ENCODE assay signal across 11 cellular contexts in the genomic region with DNA sequence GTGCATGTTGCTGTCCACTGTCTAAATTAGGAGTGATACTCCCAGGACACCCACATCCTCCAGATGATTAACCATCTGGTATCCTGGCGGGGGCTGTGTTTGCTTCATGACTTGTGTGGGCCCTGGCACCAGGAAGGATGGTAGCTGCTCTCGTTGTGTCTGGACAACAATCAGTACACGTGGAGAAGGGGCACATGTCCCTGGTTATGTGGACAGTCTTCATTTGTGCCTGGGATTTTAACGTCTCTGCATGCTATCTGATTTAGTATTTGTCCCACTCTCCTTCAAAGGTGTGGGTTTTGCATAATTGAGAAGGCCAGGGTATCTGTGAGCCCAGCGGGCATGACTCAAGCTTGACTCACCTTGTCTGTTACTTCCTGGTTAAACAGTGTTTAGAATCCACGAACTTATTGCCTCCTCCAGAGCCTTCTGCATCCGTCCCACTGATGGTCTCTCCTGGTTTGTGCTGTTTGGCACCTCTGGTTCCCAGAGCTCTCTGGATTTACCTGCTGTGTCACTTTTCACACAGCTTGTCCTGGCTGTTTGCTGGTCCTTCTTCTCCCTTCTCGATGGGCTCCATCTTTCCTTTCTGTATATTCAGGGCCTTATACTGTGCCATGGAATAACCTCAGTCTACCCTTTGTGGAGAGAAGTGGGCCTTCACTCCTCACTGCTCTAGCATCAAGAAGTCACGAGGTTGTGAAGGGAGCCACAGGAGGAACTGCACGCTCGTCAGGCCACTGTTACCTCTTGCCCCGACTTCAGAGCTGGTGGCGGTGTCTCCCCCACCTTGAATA. TPM values are rescaled to one million over a fixed set of nuclear protein-coding genes. Genes with fewer than 3 reads are reported as not detected.
A peak's percentile ranks its signal among the peaks of the same experiment; 100 is the strongest.
DNase-seq lines count a peak whose midpoint lies in the region; ATAC-seq and TF ChIP-seq lines count a peak whose summit lies in the region.
"Had no signal": no experiment of that assay in that cellular context is flagged by ENCODE, and none has a peak within 500 bp of the region (broad histone marks: within the 10 kb centered on the region; RNA-seq: fewer than 3 reads in every experiment).

No MANE protein-coding gene starts in this region.

- H2BK12ac ChIP-seq in trophoblast cell (ENCODE audit: low read length): no peak overlapping the region

- H2AK5ac ChIP-seq in trophoblast cell (ENCODE audit: low read length): no peak overlapping the region

- H3K4ac ChIP-seq in trophoblast cell (ENCODE audit: low read depth, low read length): no peak overlapping the region

- H3K9me3 ChIP-seq in MG63 (no peaks in the 10 kb centered on the region), trophoblast cell (ENCODE audit: insufficient read depth, low read depth, low read length) (no peaks in the 10 kb centered on the region)

- H3K27ac ChIP-seq in trophoblast cell (ENCODE audit: low read depth, low read length): no peak overlapping the region

- H4K91ac ChIP-seq in trophoblast cell (ENCODE audit: low read depth, low read length): no peak overlapping the region

- H3K14ac ChIP-seq in trophoblast cell (ENCODE audit: low read length): no peak overlapping the region

- H2BK120ac ChIP-seq in trophoblast cell (ENCODE audit: insufficient read depth, low read length, poor library complexity): no peak overlapping the region

- H3K9me3 Mint-ChIP-seq in activated CD4-positive, alpha-beta T cell treated with anti-CD3 and anti-CD28 coated beads, Interleukin-2, amount 10 ng/mL, durations not matched to agents 24 days and 14 days: no peaks in the 10 kb centered on the region
- H3K9me3 Mint-ChIP-seq: brain had no signal

- H3K18ac ChIP-seq in trophoblast cell (ENCODE audit: low read length): no peak overlapping the region

- H3K9ac ChIP-seq in trophoblast cell (ENCODE audit: low read length): no peak overlapping the region

- H3K4me1 ChIP-seq in trophoblast cell (ENCODE audit: control insufficient read depth in 1 of 2, insufficient read depth in 2 of 2, low read length in 2 of 2): peaks cover 4 to 12% of the 10 kb centered on the region in 2 experiments

- no peak for ATAC-seq in GM18870 (IDR thresholded peaks at IDR 0.05; ENCODE audit: unreplicated experiment)
- ATAC-seq in GM21515 (IDR thresholded peaks at IDR 0.05; ENCODE audit: unreplicated experiment): no peak

- H3K4me2 ChIP-seq in trophoblast cell (ENCODE audit: low read length): no peak overlapping the region

- peaks cover 5% of the 10 kb centered on the region for H3K27me3 Mint-ChIP-seq in activated CD4-positive, alpha-beta T cell treated with anti-CD3 and anti-CD28 coated beads, Interleukin-2, amount 10 ng/mL, durations not matched to agents 24 days and 14 days
- H3K27me3 Mint-ChIP-seq: brain had no signal

- H3K4me3 Mint-ChIP-seq in activated CD4-positive, alpha-beta T cell treated with anti-CD3 and anti-CD28 coated beads, Interleukin-2, amount 10 ng/mL, durations not matched to agents 24 days and 14 days: no peak overlapping the region
- H3K4me3 Mint-ChIP-seq: brain had no signal

- no peak overlapping the region for H3K23ac ChIP-seq in trophoblast cell (ENCODE audit: low read length)

- H3K79me2 ChIP-seq in trophoblast cell (ENCODE audit: control insufficient read depth, insufficient read depth, low read length, poor library complexity): no peaks in the 10 kb centered on the region

- no peak overlapping the region for H2AFZ ChIP-seq in trophoblast cell (ENCODE audit: insufficient read depth, low read length, poor library complexity)

- H3K79me1 ChIP-seq in trophoblast cell (ENCODE audit: low read length): no peaks in the 10 kb centered on the region

- no peaks in the 10 kb centered on the region for H3K36me3 Mint-ChIP-seq in activated CD4-positive, alpha-beta T cell treated with anti-CD3 and anti-CD28 coated beads, Interleukin-2, amount 10 ng/mL, durations not matched to agents 24 days and 14 days (ENCODE audit: low read depth)
- H3K36me3 Mint-ChIP-seq: brain had no signal

- intact Hi-C loops in activated CD4-positive, alpha-beta T cell treated with anti-CD3 and anti-CD28 coated beads, Interleukin-2, amount 10 ng/mL, durations not matched to agents 24 days and 14 days (cut with micrococcal nuclease): no loop called here

- whole genome bisulfite sequencing in trophoblast cell (ENCODE audit: extremely low coverage, insufficient coverage, insufficient read length): no CpG with 5 or more reads among the region's 13 CpGs

- TF ChIP-seq CTCF in choroid plexus epithelial cell (conservative IDR thresholded peaks at IDR 0.05; ENCODE audit: low read depth, low read length): no peak

- H3K4me3 ChIP-seq in MG63: no peak overlapping the region
- no peak overlapping the region for H3K4me3 ChIP-seq in choroid plexus epithelial cell (ENCODE audit: low read depth, low read length)
- no peak overlapping the region for H3K4me3 ChIP-seq in trophoblast cell (ENCODE audit: low read depth, low read length)
- H3K4me3 ChIP-seq: lung had no signal

- no peak overlapping the region for H4K12ac ChIP-seq in trophoblast cell (ENCODE audit: low read depth, low read length)

- no peak overlapping the region for H2BK5ac ChIP-seq in trophoblast cell (ENCODE audit: low read depth, low read length, poor library complexity)

- H3K27me3 ChIP-seq in MG63 (no peaks in the 10 kb centered on the region), trophoblast cell (ENCODE audit: insufficient read depth, low read length) (no peaks in the 10 kb centered on the region)

- H3K36me3 ChIP-seq in MG63: no peaks in the 10 kb centered on the region
- H3K36me3 ChIP-seq in trophoblast cell (ENCODE audit: control insufficient read depth in 1 of 2, insufficient read depth in 2 of 2, low read length in 2 of 2): no peaks in the 10 kb centered on the region

- no peak overlapping the region for H4K8ac ChIP-seq in trophoblast cell (ENCODE audit: low read depth, low read length)

- no peaks in the 10 kb centered on the region for H3K4me1 Mint-ChIP-seq in activated CD4-positive, alpha-beta T cell treated with anti-CD3 and anti-CD28 coated beads, Interleukin-2, amount 10 ng/mL, durations not matched to agents 24 days and 14 days

- H3K27ac Mint-ChIP-seq in activated CD4-positive, alpha-beta T cell treated with anti-CD3 and anti-CD28 coated beads, Interleukin-2, amount 10 ng/mL, durations not matched to agents 24 days and 14 days: no peak overlapping the region

- DNase-seq in activated CD4-positive, alpha-beta T cell treated with anti-CD3 and anti-CD28 coated beads, Interleukin-2, amount 50 U/mL, for 48 hours: peak; percentile 5 to 12
- DNase-seq in activated CD4-positive, alpha-beta T cell treated with anti-CD3 and anti-CD28 coated beads, Interleukin-2, amount 10 ng/mL, durations not matched to agents 24 days and 14 days: no peak
- DNase-seq in MG63 (peak; percentile 64), choroid plexus epithelial cell (ENCODE audit: low read depth) (peak; percentile 38), trophoblast cell (peak; percentile 42 to 68), KG1 (lab: John Stamatoyannopoulos, UW) (no peak)
- DNase-seq: NCI-H1417 treated with DMSO at 0.1 percent for 48 hours had no signal

RNA-seq across cellular contexts. Expression of a gene that starts 32.5 kb away (rescaled TPM):
- total RNA-seq in activated CD4-positive, alpha-beta T cell treated with anti-CD3 and anti-CD28 coated beads, Interleukin-2, amount 10 ng/mL, durations not matched to agents 24 days and 14 days: 0.26 TPM in 1 of 2 replicates, not detected in the other
- 7.2 and 7.4 TPM in 2 replicates for total RNA-seq in MG63 (2014; rRNA removed; shearing (Covaris generic); ENCODE audit: low replicate concordance)
- polyA plus RNA-seq in trophoblast cell (2013): 0.57 and 0.67 TPM in 2 replicates

Comparison
In these comparisons a context has a peak if more than half of its experiments do, and no peak if none do; other contexts are left out.
1. DNase-seq: peak in activated CD4-positive, alpha-beta T cell treated with anti-CD3 and anti-CD28 coated beads, Interleukin-2, amount 50 U/mL, for 48 hours (2 of 2), MG63 (single experiment), choroid plexus epithelial cell (single experiment) and trophoblast cell (2 of 2); none in activated CD4-positive, alpha-beta T cell treated with anti-CD3 and anti-CD28 coated beads, Interleukin-2, amount 10 ng/mL, durations not matched to agents 24 days and 14 days (single experiment) and KG1 (single experiment).